In genomic region chr20:1626528-1627192, GRCh38 we compare ENCODE assay signal across 23 cellular contexts. TPM values are rescaled to one million over a fixed set of nuclear protein-coding genes. Genes with fewer than 3 reads are reported as not detected.
DNase-seq lines count a peak whose midpoint lies in the region; ATAC-seq and TF ChIP-seq lines count a peak whose summit lies in the region.
"Had no signal": no experiment of that assay in that cellular context is flagged by ENCODE, and none has a peak within 500 bp of the region (broad histone marks: within the 10 kb centered on the region; RNA-seq: fewer than 3 reads in every experiment).

No MANE protein-coding gene starts in this region.

- TF ChIP-seq POLR2A in esophagus muscularis mucosa (IDR thresholded peaks at IDR 0.05; ENCODE audit: low read depth): no peak

- intact Hi-C loops in esophagus muscularis mucosa (cut with DNase I) (no loop called here), upper lobe of right lung (cut with DNase I) (no loop called here), left ventricle myocardium inferior (cut with micrococcal nuclease) (no loop called here)

- peaks cover 0 to 9% (median 0%) of the 10 kb centered on the region in 4 donors for H3K27me3 ChIP-seq in esophagus muscularis mucosa
- H3K27me3 ChIP-seq in upper lobe of right lung: no peaks in the 10 kb centered on the region
- peaks cover 59% of the 10 kb centered on the region for H3K27me3 ChIP-seq in left ventricle myocardium inferior (ENCODE audit: low read depth)
- H3K27me3 ChIP-seq: body of pancreas, colonic mucosa, testis had no signal

- no peaks in the 10 kb centered on the region for H3K9me3 Mint-ChIP-seq in activated naive CD4-positive, alpha-beta T cell treated with anti-CD3 and anti-CD28 coated beads, Interleukin-2, amount 50 U/mL, for 72 hours
- H3K9me3 Mint-ChIP-seq: mesothelial cell of epicardium had no signal

- DNase-seq in activated naive CD4-positive, alpha-beta T cell treated with anti-CD3 and anti-CD28 coated beads, Interleukin-2, amount 50 U/mL, for 72 hours (ENCODE audit: low spot score in 2 of 2): no peak
- no peak for DNase-seq in activated naive CD4-positive, alpha-beta T cell treated with anti-CD3 and anti-CD28 coated beads, Interleukin-2, amount 50 U/mL, for 16 hours
- peak; percentile 0 for DNase-seq in RPMI7951 (ENCODE audit: low read depth)
- peak; percentile 90 for DNase-seq in esophagus muscularis mucosa (ENCODE audit: extremely low spot score)
- DNase-seq in upper lobe of right lung: peak; percentile 51
- DNase-seq in effector CD8-positive, alpha-beta T cell (lab: John Stamatoyannopoulos, UW): no peak
- DNase-seq in mesenteric fat pad (ENCODE audit: low spot score): no peak
- no peak for DNase-seq in left ventricle myocardium inferior
- DNase-seq: activated CD4-positive, alpha-beta T cell treated with anti-CD3 and anti-CD28 coated beads, Interleukin-2, amount 50 U/mL, for 4 hours; activated gamma-delta T cell; body of pancreas; colonic mucosa; erythroblast; H7; head of caudate nucleus; NCI-H1930; NCI-H524 treated with DMSO at 0.1 percent for 48 hours; nucleus accumbens; OCI-M1; right cardiac atrium; testis had no signal

- TF ChIP-seq CTCF in esophagus muscularis mucosa (IDR thresholded peaks at IDR 0.05) (no peak), upper lobe of right lung (IDR thresholded peaks at IDR 0.05) (no peak), left ventricle myocardium inferior (IDR thresholded peaks at IDR 0.05; ENCODE audit: borderline replicate concordance) (no peak)

- ATAC-seq in activated naive CD4-positive, alpha-beta T cell treated with anti-CD3 and anti-CD28 coated beads, Interleukin-2, amount 50 U/mL, for 72 hours: peak in 1 of 2 donors; percentile 46
- peak; percentile 43 for ATAC-seq in upper lobe of right lung
- ATAC-seq: body of pancreas, right cardiac atrium had no signal

- H3K4me3 ChIP-seq in esophagus muscularis mucosa (no peak overlapping the region), upper lobe of right lung (no peak overlapping the region), left ventricle myocardium inferior (no peak overlapping the region)
- H3K4me3 ChIP-seq: body of pancreas, colonic mucosa, SK-N-MC, testis had no signal

- TF ChIP-seq EP300 in esophagus muscularis mucosa (IDR thresholded peaks at IDR 0.05): no peak

- H3K9me3 ChIP-seq in esophagus muscularis mucosa (no peaks in the 10 kb centered on the region), upper lobe of right lung (no peaks in the 10 kb centered on the region), left ventricle myocardium inferior (replicated peaks) (no peaks in the 10 kb centered on the region)
- H3K9me3 ChIP-seq: body of pancreas, colonic mucosa, testis had no signal

- WGBS in esophagus muscularis mucosa: 58% methylated on average over 3 of the region's 3 CpGs

- H3K36me3 ChIP-seq in esophagus muscularis mucosa (no peaks in the 10 kb centered on the region), upper lobe of right lung (no peaks in the 10 kb centered on the region), left ventricle myocardium inferior (no peaks in the 10 kb centered on the region)
- H3K36me3 ChIP-seq: colonic mucosa had no signal

- H3K4me1 ChIP-seq in esophagus muscularis mucosa: no peaks in the 10 kb centered on the region
- no peaks in the 10 kb centered on the region for H3K4me1 ChIP-seq in upper lobe of right lung
- no peaks in the 10 kb centered on the region for H3K4me1 ChIP-seq in left ventricle myocardium inferior
- H3K4me1 ChIP-seq: body of pancreas, colonic mucosa, testis had no signal

- H3K27ac ChIP-seq in esophagus muscularis mucosa (replicated peaks in 1 of 4) (no peak overlapping the region), upper lobe of right lung (no peak overlapping the region), left ventricle myocardium inferior (replicated peaks) (no peak overlapping the region)
- H3K27ac ChIP-seq: body of pancreas, colonic mucosa, SK-N-MC, testis had no signal

- peaks cover 21 to 54% of the 10 kb centered on the region in 2 donors for H3K36me3 Mint-ChIP-seq in activated naive CD4-positive, alpha-beta T cell treated with anti-CD3 and anti-CD28 coated beads, Interleukin-2, amount 50 U/mL, for 72 hours
- H3K36me3 Mint-ChIP-seq: mesothelial cell of epicardium had no signal

- H3K27ac Mint-ChIP-seq in activated naive CD4-positive, alpha-beta T cell treated with anti-CD3 and anti-CD28 coated beads, Interleukin-2, amount 50 U/mL, for 72 hours: peak overlapping the region; percentile 70 to 73
- H3K27ac Mint-ChIP-seq: mesothelial cell of epicardium had no signal

RNA-seq across cellular contexts. Expression of gene SIRPB1, which starts 6.9 kb away (rescaled TPM):
- total RNA-seq in activated naive CD4-positive, alpha-beta T cell treated with anti-CD3 and anti-CD28 coated beads, Interleukin-2, amount 50 U/mL, for 72 hours: 1 to 10 TPM in 1 of 2 donors, under 1 TPM in 1; 0.99 to 1.9 TPM
- total RNA-seq in RPMI7951 (2014; rRNA removed; shearing (Covaris generic)): 15.6 and 22.1 TPM in 2 replicates
- total RNA-seq in esophagus muscularis mucosa (1 to 10 TPM in 3 of 4 donors, under 1 TPM in 1; under 0.01 to 4.0 (median 3.1) TPM), upper lobe of right lung (11.6 TPM), mesenteric fat pad (7.6 TPM), left ventricle myocardium inferior (0.27 TPM)
- total RNA-seq: H7 had no signal

RNA-seq across cellular contexts. Expression of gene SIRPG, which starts 30.9 kb away (rescaled TPM):
- 10 to 100 TPM; 46.9 to 67.8 TPM for total RNA-seq in activated naive CD4-positive, alpha-beta T cell treated with anti-CD3 and anti-CD28 coated beads, Interleukin-2, amount 50 U/mL, for 72 hours
- 2.9 and 3.1 TPM in 2 replicates for total RNA-seq in RPMI7951 (2014; rRNA removed; shearing (Covaris generic))
- not detected for total RNA-seq in esophagus muscularis mucosa
- total RNA-seq in upper lobe of right lung: 0.81 TPM
- total RNA-seq in mesenteric fat pad: not detected
- not detected for total RNA-seq in left ventricle myocardium inferior
- total RNA-seq: body of pancreas, H7, mesothelial cell of epicardium had no signal

Comparison
In these comparisons a context has a peak if more than half of its experiments do, and no peak if none do; other contexts are left out.
1. DNase-seq: peak in RPMI7951 (single experiment), esophagus muscularis mucosa (single experiment) and upper lobe of right lung (single experiment); none in activated naive CD4-positive, alpha-beta T cell treated with anti-CD3 and anti-CD28 coated beads, Interleukin-2, amount 50 U/mL, for 72 hours (0 of 2), activated naive CD4-positive, alpha-beta T cell treated with anti-CD3 and anti-CD28 coated beads, Interleukin-2, amount 50 U/mL, for 16 hours (single experiment), effector CD8-positive, alpha-beta T cell (single experiment), mesenteric fat pad (single experiment) and left ventricle myocardium inferior (single experiment).
2. RNA of gene SIRPG, which starts 30.9 kb away (total RNA-seq): 46.9 to 67.8 TPM in activated naive CD4-positive, alpha-beta T cell treated with anti-CD3 and anti-CD28 coated beads, Interleukin-2, amount 50 U/mL, for 72 hours; 2.9 to 3.1 TPM in RPMI7951, 0.81 TPM in upper lobe of right lung (single experiment), not detected in mesenteric fat pad (single experiment), not detected in esophagus muscularis mucosa and not detected in left ventricle myocardium inferior (single experiment); every median in the first group is over 10 times any median in the second.